In the genomic region with DNA sequence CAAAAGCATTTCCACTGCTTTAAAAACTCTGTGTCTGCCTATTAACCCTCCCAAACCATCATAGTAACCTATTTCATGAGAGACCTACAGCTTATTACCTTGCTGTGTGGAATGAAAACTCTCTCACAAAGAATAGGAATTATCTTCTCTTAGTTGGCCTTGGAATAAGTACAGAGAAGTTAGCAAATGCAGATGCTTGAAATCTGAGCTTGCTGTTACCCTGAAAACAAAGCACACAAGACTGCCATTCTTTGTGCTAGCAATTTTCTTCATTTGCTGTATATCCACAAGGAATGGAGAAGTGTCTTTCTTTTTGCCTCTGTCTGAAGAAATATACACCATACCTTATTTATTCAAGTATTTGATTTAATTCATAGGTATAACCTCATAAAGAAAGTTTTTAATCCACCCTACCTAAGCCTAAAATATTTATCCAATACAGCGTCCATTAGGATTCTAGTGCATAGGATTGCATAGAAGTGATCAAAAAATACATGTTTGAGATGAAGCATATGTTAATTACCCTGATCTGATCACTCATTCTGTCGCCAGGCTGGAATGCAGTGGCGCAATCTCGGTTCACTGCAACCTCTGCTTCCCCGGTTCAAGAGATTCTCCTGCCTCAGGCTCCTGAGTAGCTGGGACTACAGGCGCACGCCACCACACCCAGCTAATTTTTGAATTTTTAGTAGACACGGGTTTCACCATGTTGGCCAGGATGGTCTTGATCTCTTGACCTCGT, we compare ENCODE assay signal across 18 cellular contexts.
DNase-seq lines count a peak whose midpoint lies in the region; ATAC-seq, FAIRE-seq and TF ChIP-seq lines count a peak whose summit lies in the region.
"Had no signal": no experiment of that assay in that cellular context is flagged by ENCODE, and none has a peak within 500 bp of the region (broad histone marks: within the 10 kb centered on the region; RNA-seq: fewer than 3 reads in every experiment).

No MANE protein-coding gene starts in this region.

- no peak overlapping the region for H4K5ac ChIP-seq in H1 (ENCODE audit: insufficient read length, low read depth, low read length)

- H3K27me3 Mint-ChIP-seq in chondrocyte (ENCODE audit: low read depth), result no peaks in the 10 kb centered on the region

- H3K4me3 Mint-ChIP-seq in chondrocyte (ENCODE audit: unreplicated experiment), result no peak overlapping the region
- H3K4me3 Mint-ChIP-seq: GM23338 had no signal

- no peak for FAIRE-seq in H1 (lab: Jason Lieb, UNC)
- FAIRE-seq: GM12891, RCC 7860 had no signal

- H3K27me3 ChIP-seq in MG63 (no peaks in the 10 kb centered on the region), H1 (replicated peaks in 1 of 4; ENCODE audit: control insufficient read depth in 3 of 4, extremely low read depth in 1 of 4, insufficient read depth in 3 of 4, low read length in 3 of 4) (no peaks in the 10 kb centered on the region), mesenchymal stem cell (ENCODE audit: control insufficient read depth in 1 of 2, insufficient read depth in 1 of 2, low read length in 2 of 2) (no peaks in the 10 kb centered on the region)

- WGBS in H1 (ENCODE audit: extremely low coverage in 1 of 2, insufficient coverage in 1 of 2, insufficient read length in 1 of 2, insufficient replicate concordance in 2 of 2, low coverage in 1 of 2, low lambda C conversion rate in 2 of 2, missing lambda C conversion rate in 1 of 2), 2 experiments, result 88% methylated on average over 9 of the region's 9 CpGs; no CpG with 5 or more reads in 1 of the 2 experiments
- 83% methylated on average over 8 of the region's 9 CpGs for WGBS in mesenchymal stem cell

- H4K8ac ChIP-seq in H1 (ENCODE audit: extremely low read depth, insufficient read depth, low read length) (no peak overlapping the region), mesenchymal stem cell (ENCODE audit: low read length) (no peak overlapping the region)

- no peak for TF ChIP-seq EP300 in H1 (IDR thresholded peaks at IDR 0.05; ENCODE audit: borderline replicate concordance in 1 of 2, low read depth in 2 of 2, low read length in 2 of 2)

- H3K4me2 ChIP-seq in H1 (ENCODE audit: insufficient read depth in 1 of 2, low read depth in 2 of 2, low read length in 2 of 2), result no peak overlapping the region
- H3K4me2 ChIP-seq in mesenchymal stem cell (ENCODE audit: low read length, poor library complexity, severe bottlenecking), result no peak overlapping the region
- H3K4me2 ChIP-seq: GM23338 had no signal

- H3K36me3 ChIP-seq in MG63, result no peaks in the 10 kb centered on the region; the same call in 1 of the 2 replicates
- H3K36me3 ChIP-seq in H1 (ENCODE audit: control insufficient read depth in 2 of 4, insufficient read depth in 4 of 4, low read length in 3 of 4), result no peaks in the 10 kb centered on the region
- H3K36me3 ChIP-seq in mesenchymal stem cell (ENCODE audit: control insufficient read depth in 1 of 2, insufficient read depth in 2 of 2, low read depth in 1 of 2, low read length in 2 of 2), result no peaks in the 10 kb centered on the region

- no peak overlapping the region for H3K27ac Mint-ChIP-seq in chondrocyte (ENCODE audit: unreplicated experiment)
- H3K27ac Mint-ChIP-seq: GM23338 had no signal

- H3K79me1 ChIP-seq in H1 (ENCODE audit: low read depth, low read length) (no peaks in the 10 kb centered on the region), mesenchymal stem cell (replicated peaks; ENCODE audit: low read length, poor library complexity, severe bottlenecking) (no peaks in the 10 kb centered on the region)

- no peaks in the 10 kb centered on the region for H3K23me2 ChIP-seq in H1 (ENCODE audit: low read depth, low read length)

- peak; percentile 47 for DNase-seq in EL
- DNase-seq in MG63, result peak; percentile 20
- DNase-seq in H1 (ENCODE audit: low read depth in 1 of 2, low spot score in 2 of 2), result no peak
- DNase-seq in mesenchymal stem cell, result no peak
- no peak for DNase-seq in chondrocyte (ENCODE audit: low spot score)
- no peak for DNase-seq in DMS53 treated with DMSO at 0.1 percent for 48 hours (lab: John Stamatoyannopoulos, UW; ENCODE audit: unreplicated experiment)
- DNase-seq: Caco-2, DMS53, GDM1, KBM-7, NCI-H1436 treated with DMSO at 0.1 percent for 48 hours, NCI-H2029 treated with DMSO at 0.1 percent for 48 hours, NCI-H510A treated with DMSO at 0.1 percent for 48 hours, SHP77 treated with DMSO at 0.1 percent for 48 hours had no signal

- H3K9ac ChIP-seq in H1 (replicated peaks in 1 of 4; ENCODE audit: extremely low read depth in 1 of 4, low read depth in 3 of 4, low read length in 3 of 4), result no peak overlapping the region
- peak overlapping the region; percentile 54 for H3K9ac ChIP-seq in mesenchymal stem cell (ENCODE audit: low read length)

- no peaks in the 10 kb centered on the region for H3K36me3 Mint-ChIP-seq in chondrocyte (ENCODE audit: low read depth)

- H3K27ac ChIP-seq in H1 (ENCODE audit: low read depth, low read length), result no peak overlapping the region
- H3K27ac ChIP-seq in mesenchymal stem cell (ENCODE audit: low read length, poor library complexity, severe bottlenecking), result no peak overlapping the region

- H3K56ac ChIP-seq in H1 (replicated peaks; ENCODE audit: insufficient read length, low read depth, low read length), result no peak overlapping the region

- H3K18ac ChIP-seq in H1 (ENCODE audit: extremely low read depth, low read length) (no peak overlapping the region), mesenchymal stem cell (ENCODE audit: low read depth in 1 of 2, low read length in 2 of 2) (no peak overlapping the region)

- H2BK15ac ChIP-seq in H1 (ENCODE audit: low read length) (no peak overlapping the region), mesenchymal stem cell (ENCODE audit: low read depth, poor library complexity, severe bottlenecking) (no peak overlapping the region)

- no peaks in the 10 kb centered on the region for H3K9me3 ChIP-seq in MG63
- H3K9me3 ChIP-seq in H1 (ENCODE audit: insufficient read depth in 2 of 2, low read depth in 1 of 2, low read length in 1 of 2), result no peaks in the 10 kb centered on the region
- H3K9me3 ChIP-seq in mesenchymal stem cell (ENCODE audit: control insufficient read depth, low read length), result no peaks in the 10 kb centered on the region
- H3K9me3 ChIP-seq: Caco-2 had no signal

- H2BK120ac ChIP-seq in H1 (replicated peaks; ENCODE audit: low read depth, low read length) (no peak overlapping the region), mesenchymal stem cell (ENCODE audit: low read depth, low read length) (no peak overlapping the region)

- no peak for TF ChIP-seq CTCF in H1 (IDR thresholded peaks at IDR 0.05; ENCODE audit: control extremely low read depth in 1 of 3, insufficient read depth in 1 of 3, low read depth in 1 of 3, low read length in 3 of 3)
- TF ChIP-seq CTCF in chondrocyte (IDR thresholded peaks at IDR 0.05), result no peak

- no peaks in the 10 kb centered on the region for H3K79me2 ChIP-seq in H1 (ENCODE audit: control insufficient read depth in 1 of 2, insufficient read depth in 2 of 2, low read length in 2 of 2)

- H2BK5ac ChIP-seq in H1 (ENCODE audit: low read depth, low read length) (no peak overlapping the region), mesenchymal stem cell (ENCODE audit: low read depth, low read length, poor library complexity, severe bottlenecking) (no peak overlapping the region)

- no peak for TF ChIP-seq RAD21 in H1 (IDR thresholded peaks at IDR 0.05 in 1 of 2, conservative IDR thresholded peaks at IDR 0.05 in 1 of 2; ENCODE audit: low read depth in 2 of 2, low read length in 2 of 2)

- H3K4ac ChIP-seq in H1 (replicated peaks; ENCODE audit: insufficient read length, low read depth, low read length) (no peak overlapping the region), mesenchymal stem cell (ENCODE audit: low read depth in 1 of 2, low read length in 2 of 2) (no peak overlapping the region)

- no peaks in the 10 kb centered on the region for H4K20me1 ChIP-seq in H1 (replicated peaks in 1 of 2; ENCODE audit: control insufficient read depth in 1 of 2, insufficient read depth in 2 of 2, low read length in 2 of 2)

- H2AFZ ChIP-seq in H1 (ENCODE audit: low read length) (peak overlapping the region; percentile 32; the same call in 1 of the 2 replicates), mesenchymal stem cell (ENCODE audit: low read depth, low read length) (no peak overlapping the region)
- H2AFZ ChIP-seq: GM23338 had no signal

- H2BK20ac ChIP-seq in H1 (ENCODE audit: low read length), result no peak overlapping the region

- H3K14ac ChIP-seq in H1 (ENCODE audit: insufficient read length) (no peak overlapping the region), mesenchymal stem cell (ENCODE audit: low read length in 2 of 2) (no peak overlapping the region)

- no peaks in the 10 kb centered on the region for H3K4me1 ChIP-seq in H1 (replicated peaks in 1 of 4; ENCODE audit: control insufficient read depth in 3 of 4, insufficient read depth in 4 of 4, low read length in 3 of 4)
- H3K4me1 ChIP-seq in mesenchymal stem cell (ENCODE audit: control insufficient read depth, insufficient read depth, low read depth, low read length), result no peaks in the 10 kb centered on the region
- H3K4me1 ChIP-seq: Caco-2 had no signal

- H3K23ac ChIP-seq in H1 (ENCODE audit: insufficient read length) (no peak overlapping the region), mesenchymal stem cell (ENCODE audit: low read length in 2 of 2) (no peak overlapping the region)

- H2BK12ac ChIP-seq in H1 (ENCODE audit: low read depth, low read length) (no peak overlapping the region), mesenchymal stem cell (ENCODE audit: low read length in 2 of 2) (no peak overlapping the region)

- H3K4me1 Mint-ChIP-seq in chondrocyte (ENCODE audit: low read depth), result peaks cover 21% of the 10 kb centered on the region
- H3K4me1 Mint-ChIP-seq: GM23338 had no signal

- TF ChIP-seq POLR2A in H1 (IDR thresholded peaks at IDR 0.05; ENCODE audit: control extremely low read depth in 1 of 2, low read depth in 2 of 2, low read length in 2 of 2), result no peak

- CTCF ChIA-PET in H1 (lab: Charles Lee; ENCODE audit: partially characterized antibody), result interaction anchor here (1.2 kb wide), 1 partner anchor 203 kb away, joined by 3 read pairs; no protein-coding TSS in a partner anchor

- no peak overlapping the region for H2AK5ac ChIP-seq in H1 (ENCODE audit: low read depth, low read length)
- no peak overlapping the region for H2AK5ac ChIP-seq in mesenchymal stem cell (ENCODE audit: low read length, severe bottlenecking)

- no peaks in the 10 kb centered on the region for H3K9me3 Mint-ChIP-seq in chondrocyte (ENCODE audit: low read depth)
- H3K9me3 Mint-ChIP-seq: GM23338 had no signal

- POLR2A ChIA-PET in H1 (lab: Charles Lee; ENCODE audit: partially characterized antibody), result no interaction called here

- ATAC-seq in HG02588 (IDR thresholded peaks at IDR 0.05; ENCODE audit: unreplicated experiment), result no peak
- ATAC-seq: GM23338 had no signal

- no peak overlapping the region for H4K91ac ChIP-seq in H1 (replicated peaks; ENCODE audit: insufficient read length, low read length)
- H4K91ac ChIP-seq in mesenchymal stem cell (ENCODE audit: low read length), result no peak overlapping the region

- H3K4me3 ChIP-seq in MG63 (no peak overlapping the region), H1 (ENCODE audit: extremely low read depth in 1 of 4, insufficient read depth in 2 of 4, low read depth in 3 of 4, low read length in 4 of 4) (no peak overlapping the region), mesenchymal stem cell (ENCODE audit: insufficient read depth in 1 of 2, low read depth in 1 of 2, low read length in 2 of 2) (no peak overlapping the region)
- H3K4me3 ChIP-seq: GM23338 had no signal

TF ChIP-seq in H1, 55 proteins besides CTCF, POLR2A, EP300 and RAD21 (continues in another document):
- TF ChIP-seq HDAC6 (IDR thresholded peaks at IDR 0.05; ENCODE audit: low read depth, low read length), result no peak

Comparison
In these comparisons a context has a peak if more than half of its experiments do, and no peak if none do; other contexts are left out.
1. DNase-seq: peak in EL (single experiment) and MG63 (single experiment); none in H1 (0 of 2), mesenchymal stem cell (single experiment), chondrocyte (single experiment) and DMS53 treated with DMSO at 0.1 percent for 48 hours (single experiment).